Comparison of ENCODE assay signal across 2 cellular contexts in the genomic region with DNA sequence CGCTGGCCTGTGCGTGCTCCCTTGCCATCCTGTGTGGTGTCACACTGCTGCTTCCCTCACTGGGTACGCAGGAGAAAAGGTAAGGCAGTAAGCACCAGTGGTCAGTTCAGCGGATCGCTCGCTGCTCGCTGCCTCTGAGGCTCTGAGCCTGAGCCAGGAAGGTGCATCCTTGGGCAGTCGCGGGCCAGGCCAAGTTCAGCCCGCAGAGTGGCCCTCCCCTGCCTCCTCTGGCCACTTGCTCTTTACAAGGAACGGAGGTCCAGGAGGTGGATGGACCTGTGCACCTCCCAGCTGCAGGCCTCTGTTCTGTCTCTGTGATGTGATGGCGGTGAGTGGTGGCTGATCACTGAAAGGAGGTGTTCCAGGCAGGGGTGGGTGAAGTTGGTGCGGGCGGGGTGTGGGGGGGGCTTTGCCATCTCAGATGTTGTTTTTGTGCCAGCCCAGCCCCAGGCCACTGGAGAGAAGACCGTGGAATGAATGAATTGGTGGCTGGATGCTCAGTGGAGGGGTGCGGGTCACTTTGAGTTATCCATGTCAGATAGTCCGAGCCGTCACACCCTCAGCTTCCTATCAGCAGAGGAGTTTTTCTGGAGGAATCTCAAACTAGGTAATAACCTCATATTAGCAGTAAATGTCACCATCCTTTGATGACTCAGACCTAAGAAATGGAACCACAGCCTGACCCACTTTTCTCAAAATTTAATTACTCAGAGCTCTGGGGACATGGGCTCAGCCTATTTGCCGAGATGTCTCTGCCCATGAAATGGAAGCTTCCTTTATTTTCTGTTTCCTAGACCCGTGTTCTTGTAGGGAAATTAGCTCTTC.
TF ChIP-seq lines count a peak whose summit lies in the region.

No MANE protein-coding gene starts in this region.

TF ChIP-seq in IMR-90, 13 proteins besides CTCF, POLR2A, EP300 and RAD21:
- peak; percentile 41; the same call in 1 of the 2 replicates for TF ChIP-seq CEBPB (IDR thresholded peaks at IDR 0.05; ENCODE audit: low read depth, low read length)
- TF ChIP-seq NFE2L2 (IDR thresholded peaks at IDR 0.05; ENCODE audit: low read depth, low read length): no peak
- TF ChIP-seq BHLHE40 (IDR thresholded peaks at IDR 0.05; ENCODE audit: low read depth, low read length): no peak
- TF ChIP-seq FOS (IDR thresholded peaks at IDR 0.05; ENCODE audit: low read depth, low read length): peak; percentile 40; the same call in 1 of the 2 replicates
- TF ChIP-seq USF2 (IDR thresholded peaks at IDR 0.05; ENCODE audit: low read depth, low read length): no peak
- no peak for TF ChIP-seq MAFK (IDR thresholded peaks at IDR 0.05; ENCODE audit: low read depth, low read length)
- no peak for TF ChIP-seq MAZ (IDR thresholded peaks at IDR 0.05; ENCODE audit: borderline replicate concordance, low read depth, low read length)
- TF ChIP-seq, protein P1, sequence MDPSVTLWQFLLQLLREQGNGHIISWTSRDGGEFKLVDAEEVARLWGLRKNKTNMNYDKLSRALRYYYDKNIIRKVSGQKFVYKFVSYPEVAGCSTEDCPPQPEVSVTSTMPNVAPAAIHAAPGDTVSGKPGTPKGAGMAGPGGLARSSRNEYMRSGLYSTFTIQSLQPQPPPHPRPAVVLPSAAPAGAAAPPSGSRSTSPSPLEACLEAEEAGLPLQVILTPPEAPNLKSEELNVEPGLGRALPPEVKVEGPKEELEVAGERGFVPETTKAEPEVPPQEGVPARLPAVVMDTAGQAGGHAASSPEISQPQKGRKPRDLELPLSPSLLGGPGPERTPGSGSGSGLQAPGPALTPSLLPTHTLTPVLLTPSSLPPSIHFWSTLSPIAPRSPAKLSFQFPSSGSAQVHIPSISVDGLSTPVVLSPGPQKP (IDR thresholded peaks at IDR 0.05; ENCODE audit: borderline replicate concordance, low read depth, low read length): no peak
- TF ChIP-seq MXI1 (IDR thresholded peaks at IDR 0.05; ENCODE audit: borderline replicate concordance, low read depth, low read length): no peak
- TF ChIP-seq CHD1 (IDR thresholded peaks at IDR 0.05; ENCODE audit: low read depth, low read length): no peak
TF ChIP-seq in IMR-90: peak in this region for 2.

TF ChIP-seq in endothelial cell of umbilical vein, 7 proteins besides CTCF, POLR2A, EP300 and RAD21:
- no peak for TF ChIP-seq POLR2AphosphoS5 (IDR thresholded peaks at IDR 0.05; ENCODE audit: insufficient read depth, low read depth, low read length)
- TF ChIP-seq FOS (IDR thresholded peaks at IDR 0.05; ENCODE audit: borderline replicate concordance, insufficient read depth, low read length): peak; percentile 29
- TF ChIP-seq, protein P2, sequence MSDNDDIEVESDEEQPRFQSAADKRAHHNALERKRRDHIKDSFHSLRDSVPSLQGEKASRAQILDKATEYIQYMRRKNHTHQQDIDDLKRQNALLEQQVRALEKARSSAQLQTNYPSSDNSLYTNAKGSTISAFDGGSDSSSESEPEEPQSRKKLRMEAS (IDR thresholded peaks at IDR 0.05; ENCODE audit: insufficient read depth, insufficient read length): no peak
TF ChIP-seq in endothelial cell of umbilical vein: peak in this region for 1.
